In genomic region chr9:88852794-88853193, GRCh38 we compare ENCODE assay signal across 12 cellular contexts.
DNase-seq lines count a peak whose midpoint lies in the region; ATAC-seq and TF ChIP-seq lines count a peak whose summit lies in the region.
"Had no signal": no experiment of that assay in that cellular context is flagged by ENCODE, and none has a peak within 500 bp of the region (broad histone marks: within the 10 kb centered on the region; RNA-seq: fewer than 3 reads in every experiment).

No MANE protein-coding gene starts in this region.

- TF ChIP-seq CTCF in GM12865 (IDR thresholded peaks at IDR 0.05; ENCODE audit: insufficient read depth, low read depth, low read length, missing control alignments) (no peak), RWPE2 (IDR thresholded peaks at IDR 0.05; ENCODE audit: poor library complexity, severe bottlenecking) (no peak), fibroblast of pulmonary artery (IDR thresholded peaks at IDR 0.05; ENCODE audit: low read length, missing control alignments) (no peak)

- no peaks in the 10 kb centered on the region for H3K4me1 Mint-ChIP-seq in activated T-cell treated with anti-CD3 and anti-CD28 coated beads, Interleukin-2, amount 50 U/mL, for 24 hours (ENCODE audit: low read depth)
- H3K4me1 Mint-ChIP-seq: activated B cell treated with CpG ODN at 0.5 μM for 24 hours; activated naive CD8-positive, alpha-beta T cell treated with anti-CD3 and anti-CD28 coated beads, Interleukin-2, amount 10 ng/mL, durations not matched to agents 7 days and 5 days had no signal

- H3K27ac ChIP-seq in RWPE2 (ENCODE audit: poor library complexity, severe bottlenecking): peak overlapping the region; percentile 47
- H3K27ac ChIP-seq: psoas muscle had no signal

- peaks cover 71% of the 10 kb centered on the region for H3K27me3 Mint-ChIP-seq in activated T-cell treated with anti-CD3 and anti-CD28 coated beads, Interleukin-2, amount 50 U/mL, for 24 hours

- H3K36me3 ChIP-seq in RWPE2 (ENCODE audit: low read depth) (no peaks in the 10 kb centered on the region), HAP-1 (replicated peaks) (no peaks in the 10 kb centered on the region)

- H3K9me3 ChIP-seq in RWPE2 (ENCODE audit: severe bottlenecking) (peaks cover 3% of the 10 kb centered on the region), HAP-1 (no peaks in the 10 kb centered on the region)
- H3K9me3 ChIP-seq: psoas muscle had no signal

- ATAC-seq in RWPE2 (ENCODE audit: low read depth): peak; percentile 99
- ATAC-seq: GM12878 had no signal

- peaks cover 18% of the 10 kb centered on the region for H3K9me3 Mint-ChIP-seq in activated T-cell treated with anti-CD3 and anti-CD28 coated beads, Interleukin-2, amount 50 U/mL, for 24 hours

- H3K27ac Mint-ChIP-seq in activated T-cell treated with anti-CD3 and anti-CD28 coated beads, Interleukin-2, amount 50 U/mL, for 24 hours: no peak overlapping the region
- H3K27ac Mint-ChIP-seq: activated B cell treated with CpG ODN at 0.5 μM for 24 hours; activated naive CD8-positive, alpha-beta T cell treated with anti-CD3 and anti-CD28 coated beads, Interleukin-2, amount 10 ng/mL, durations not matched to agents 7 days and 5 days had no signal

- no peak overlapping the region for H3K4me3 Mint-ChIP-seq in activated T-cell treated with anti-CD3 and anti-CD28 coated beads, Interleukin-2, amount 50 U/mL, for 24 hours
- H3K4me3 Mint-ChIP-seq: activated B cell treated with CpG ODN at 0.5 μM for 24 hours; activated naive CD8-positive, alpha-beta T cell treated with anti-CD3 and anti-CD28 coated beads, Interleukin-2, amount 10 ng/mL, durations not matched to agents 7 days and 5 days had no signal

- in situ Hi-C loops in HAP-1 (cut with MboI; ENCODE audit: low sequenced_read_pairs): no loop called here

- no peaks in the 10 kb centered on the region for H3K27me3 ChIP-seq in RWPE2 (ENCODE audit: insufficient read depth, poor library complexity, severe bottlenecking)
- no peaks in the 10 kb centered on the region for H3K27me3 ChIP-seq in HAP-1 (ENCODE audit: low read depth)

- H3K4me1 ChIP-seq in RWPE2 (ENCODE audit: insufficient read depth, poor library complexity, severe bottlenecking) (peaks cover 9% of the 10 kb centered on the region), HAP-1 (no peaks in the 10 kb centered on the region)
- H3K4me1 ChIP-seq: psoas muscle had no signal

- H3K4me3 ChIP-seq in GM12865 (ENCODE audit: low read depth, low read length) (no peak overlapping the region), RWPE2 (ENCODE audit: severe bottlenecking) (no peak overlapping the region), fibroblast of pulmonary artery (replicated peaks; ENCODE audit: low read depth, low read length) (no peak overlapping the region), HAP-1 (no peak overlapping the region)
- H3K4me3 ChIP-seq: GM12878, psoas muscle had no signal

- H3K36me3 Mint-ChIP-seq in activated T-cell treated with anti-CD3 and anti-CD28 coated beads, Interleukin-2, amount 50 U/mL, for 24 hours (ENCODE audit: low read depth): no peaks in the 10 kb centered on the region
- H3K36me3 Mint-ChIP-seq: activated naive CD8-positive, alpha-beta T cell treated with anti-CD3 and anti-CD28 coated beads, Interleukin-2, amount 10 ng/mL, durations not matched to agents 7 days and 5 days had no signal

- DNase-seq in GM12865 (ENCODE audit: low read depth) (peak; percentile 6), RWPE2 (ENCODE audit: low spot score) (no peak), fibroblast of pulmonary artery (ENCODE audit: low read depth) (peak; percentile 84), pulmonary artery endothelial cell (ENCODE audit: low read depth, low spot score) (peak; percentile 80), HAP-1 (ENCODE audit: low spot score in 2 of 2) (no peak), NOMO-1 treated with DMSO at 0.1 percent for 48 hours (lab: John Stamatoyannopoulos, UW; ENCODE audit: unreplicated experiment) (no peak)
- DNase-seq in stimulated activated CD4-positive, alpha-beta T cell treated with anti-CD3 and anti-CD28 coated beads, Interleukin-4, amount 100 ng/mL, for 24 hours: no peak
- no peak for DNase-seq in activated T-cell treated with anti-CD3 and anti-CD28 coated beads, Interleukin-2, amount 50 U/mL, for 24 hours
- DNase-seq: activated B cell treated with CpG ODN at 0.5 μM for 24 hours; activated naive CD8-positive, alpha-beta T cell treated with anti-CD3 and anti-CD28 coated beads, Interleukin-2, amount 10 ng/mL, durations not matched to agents 7 days and 5 days; psoas muscle had no signal

Comparison
In these comparisons a context has a peak if more than half of its experiments do, and no peak if none do; other contexts are left out.
1. DNase-seq: peak in GM12865 (single experiment), fibroblast of pulmonary artery (single experiment) and pulmonary artery endothelial cell (single experiment); none in RWPE2 (single experiment), stimulated activated CD4-positive, alpha-beta T cell treated with anti-CD3 and anti-CD28 coated beads, Interleukin-4, amount 100 ng/mL, for 24 hours (single experiment), HAP-1 (0 of 2), activated T-cell treated with anti-CD3 and anti-CD28 coated beads, Interleukin-2, amount 50 U/mL, for 24 hours (single experiment) and NOMO-1 treated with DMSO at 0.1 percent for 48 hours (single experiment).